9 cellular contexts compared by ENCODE assay signal in genomic region chr18:2573408-2573807, GRCh38. TPM values are rescaled to one million over a fixed set of nuclear protein-coding genes. Genes with fewer than 3 reads are reported as not detected.
DNase-seq lines count a peak whose midpoint lies in the region; ATAC-seq and TF ChIP-seq lines count a peak whose summit lies in the region.
"Had no signal": no experiment of that assay in that cellular context is flagged by ENCODE, and none has a peak within 500 bp of the region (broad histone marks: within the 10 kb centered on the region; RNA-seq: fewer than 3 reads in every experiment).

No MANE protein-coding gene starts in this region.

- intact Hi-C loops in natural killer cell (cut with micrococcal nuclease) = no loop called here

- H3K4me1 Mint-ChIP-seq in natural killer cell = peaks cover 34 to 43% of the 10 kb centered on the region in 2 donors

- no peak overlapping the region for H3K27ac ChIP-seq in HUES6 (ENCODE audit: low read depth, low read length)
- H3K27ac ChIP-seq: ascending aorta had no signal

- no peaks in the 10 kb centered on the region for H3K9me3 Mint-ChIP-seq in natural killer cell

- H3K9me3 ChIP-seq in HUES6 (ENCODE audit: control insufficient read depth, insufficient read depth, low read depth, low read length) = no peaks in the 10 kb centered on the region
- H3K9me3 ChIP-seq in adipocyte (ENCODE audit: control insufficient read depth, low read length) = no peaks in the 10 kb centered on the region
- H3K9me3 ChIP-seq: ascending aorta had no signal

- H3K4me1 ChIP-seq in HUES6 (ENCODE audit: control insufficient read depth, insufficient read depth, low read length) (peaks cover 16% of the 10 kb centered on the region), adipocyte (ENCODE audit: control insufficient read depth, insufficient read depth, low read length) (peaks cover 21% of the 10 kb centered on the region)

- H3K4me3 Mint-ChIP-seq in natural killer cell = peak overlapping the region; percentile 98

- H3K27ac Mint-ChIP-seq in natural killer cell = peak overlapping the region in 1 of 2 donors; percentile 99

- ATAC-seq in natural killer cell = no peak
- no peak for ATAC-seq in GM19395 (IDR thresholded peaks at IDR 0.05; ENCODE audit: unreplicated experiment)
- ATAC-seq in HG03025 (IDR thresholded peaks at IDR 0.05; ENCODE audit: low FRiP score, unreplicated experiment) = no peak

- H3K4me3 ChIP-seq in HUES6 (ENCODE audit: low read depth, low read length) = peak overlapping the region; percentile 94
- no peak overlapping the region for H3K4me3 ChIP-seq in adipocyte (ENCODE audit: low read length)
- H3K4me3 ChIP-seq: ascending aorta had no signal

- no peaks in the 10 kb centered on the region for H3K27me3 Mint-ChIP-seq in natural killer cell (ENCODE audit: low read depth in 2 of 2)

- H3K9ac ChIP-seq in HUES6 (ENCODE audit: low read length) (peak overlapping the region; percentile 99), adipocyte (ENCODE audit: low read length) (peak overlapping the region; percentile 22)

- TF ChIP-seq CTCF in natural killer cell (IDR thresholded peaks at IDR 0.05) = no peak

- DNase-seq in DMS114 treated with DMSO at 0.1 percent for 48 hours (lab: John Stamatoyannopoulos, UW; ENCODE audit: unreplicated experiment) = peak; percentile 8
- no peak for DNase-seq in adipocyte (ENCODE audit: low read depth)
- no peak for DNase-seq in natural killer cell
- DNase-seq in NOMO-1 treated with DMSO at 0.1 percent for 48 hours (lab: John Stamatoyannopoulos, UW; ENCODE audit: unreplicated experiment) = no peak
- DNase-seq: SW 1271 had no signal

- H3K36me3 ChIP-seq in HUES6 (ENCODE audit: control insufficient read depth, insufficient read depth, low read length) = peaks cover 39% of the 10 kb centered on the region
- no peaks in the 10 kb centered on the region for H3K36me3 ChIP-seq in adipocyte (ENCODE audit: control insufficient read depth, insufficient read depth, low read length, severe bottlenecking)
- H3K36me3 ChIP-seq: ascending aorta had no signal

- H3K36me3 Mint-ChIP-seq in natural killer cell = no peaks in the 10 kb centered on the region

- H3K27me3 ChIP-seq in HUES6 (ENCODE audit: control insufficient read depth, insufficient read depth, low read length) (no peaks in the 10 kb centered on the region), adipocyte (replicated peaks; ENCODE audit: control insufficient read depth, insufficient read depth, low read length) (no peaks in the 10 kb centered on the region)
- H3K27me3 ChIP-seq: ascending aorta had no signal

RNA-seq across cellular contexts. Expression of gene NDC80, which starts 2.1 kb away (rescaled TPM):
- 1 to 10 TPM; 3.4 to 6.5 (median 5.5) TPM for total RNA-seq in natural killer cell
- total RNA-seq: ascending aorta had no signal

RNA-seq across cellular contexts. Expression of gene METTL4, which starts 2.1 kb away (rescaled TPM):
- 10 to 100 TPM in 2 of 3 donors, 1 to 10 TPM in 1; 9.1 to 11.3 (median 10.6) TPM for total RNA-seq in natural killer cell
- total RNA-seq: ascending aorta had no signal
